ENCODE assay signal across 1 cellular context in the genomic region with DNA sequence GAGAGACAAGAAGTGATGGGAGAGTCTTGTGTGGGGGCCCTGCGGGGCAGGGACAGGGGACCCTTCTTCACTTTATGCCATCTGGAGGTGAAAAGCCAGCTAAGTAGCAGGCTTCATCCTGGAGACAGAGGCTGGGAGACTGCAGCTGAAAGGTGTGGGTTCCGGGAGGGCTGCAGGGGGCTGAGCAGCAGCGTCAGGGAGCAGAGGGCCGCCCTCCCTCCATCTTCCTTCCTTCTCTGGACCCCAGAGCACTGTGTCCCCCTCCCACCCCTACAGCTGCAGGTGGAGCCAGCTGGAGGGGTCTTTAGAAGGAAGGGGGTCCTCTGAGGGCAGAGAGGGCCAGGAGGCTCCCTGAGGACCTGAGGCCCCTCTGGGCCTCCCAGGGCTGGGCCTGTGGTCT.
TF ChIP-seq lines count a peak whose summit lies in the region.

No MANE protein-coding gene starts in this region.

TF ChIP-seq in WTC11, 78 proteins besides CTCF, POLR2A, EP300 and RAD21 (continued from another document):
- TF ChIP-seq, protein P1, sequence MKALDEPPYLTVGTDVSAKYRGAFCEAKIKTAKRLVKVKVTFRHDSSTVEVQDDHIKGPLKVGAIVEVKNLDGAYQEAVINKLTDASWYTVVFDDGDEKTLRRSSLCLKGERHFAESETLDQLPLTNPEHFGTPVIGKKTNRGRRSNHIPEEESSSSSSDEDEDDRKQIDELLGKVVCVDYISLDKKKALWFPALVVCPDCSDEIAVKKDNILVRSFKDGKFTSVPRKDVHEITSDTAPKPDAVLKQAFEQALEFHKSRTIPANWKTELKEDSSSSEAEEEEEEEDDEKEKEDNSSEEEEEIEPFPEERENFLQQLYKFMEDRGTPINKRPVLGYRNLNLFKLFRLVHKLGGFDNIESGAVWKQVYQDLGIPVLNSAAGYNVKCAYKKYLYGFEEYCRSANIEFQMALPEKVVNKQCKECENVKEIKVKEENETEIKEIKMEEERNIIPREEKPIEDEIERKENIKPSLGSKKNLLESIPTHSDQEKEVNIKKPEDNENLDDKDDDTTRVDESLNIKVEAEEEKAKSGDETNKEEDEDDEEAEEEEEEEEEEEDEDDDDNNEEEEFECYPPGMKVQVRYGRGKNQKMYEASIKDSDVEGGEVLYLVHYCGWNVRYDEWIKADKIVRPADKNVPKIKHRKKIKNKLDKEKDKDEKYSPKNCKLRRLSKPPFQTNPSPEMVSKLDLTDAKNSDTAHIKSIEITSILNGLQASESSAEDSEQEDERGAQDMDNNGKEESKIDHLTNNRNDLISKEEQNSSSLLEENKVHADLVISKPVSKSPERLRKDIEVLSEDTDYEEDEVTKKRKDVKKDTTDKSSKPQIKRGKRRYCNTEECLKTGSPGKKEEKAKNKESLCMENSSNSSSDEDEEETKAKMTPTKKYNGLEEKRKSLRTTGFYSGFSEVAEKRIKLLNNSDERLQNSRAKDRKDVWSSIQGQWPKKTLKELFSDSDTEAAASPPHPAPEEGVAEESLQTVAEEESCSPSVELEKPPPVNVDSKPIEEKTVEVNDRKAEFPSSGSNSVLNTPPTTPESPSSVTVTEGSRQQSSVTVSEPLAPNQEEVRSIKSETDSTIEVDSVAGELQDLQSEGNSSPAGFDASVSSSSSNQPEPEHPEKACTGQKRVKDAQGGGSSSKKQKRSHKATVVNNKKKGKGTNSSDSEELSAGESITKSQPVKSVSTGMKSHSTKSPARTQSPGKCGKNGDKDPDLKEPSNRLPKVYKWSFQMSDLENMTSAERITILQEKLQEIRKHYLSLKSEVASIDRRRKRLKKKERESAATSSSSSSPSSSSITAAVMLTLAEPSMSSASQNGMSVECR (CRISPR knock-in tag; IDR thresholded peaks at IDR 0.05; ENCODE audit: borderline replicate concordance), result no peak
- no peak for TF ChIP-seq ZNF423 (CRISPR knock-in tag; IDR thresholded peaks at IDR 0.05)
- no peak for TF ChIP-seq NFATC4 (CRISPR knock-in tag; IDR thresholded peaks at IDR 0.05)
- no peak for TF ChIP-seq RELA (CRISPR knock-in tag; IDR thresholded peaks at IDR 0.05; ENCODE audit: borderline replicate concordance)
- TF ChIP-seq FOXP1 (CRISPR knock-in tag; IDR thresholded peaks at IDR 0.05; ENCODE audit: borderline replicate concordance), result no peak
- no peak for TF ChIP-seq ZMAT4 (CRISPR knock-in tag; IDR thresholded peaks at IDR 0.05)
- TF ChIP-seq ZNF425 (CRISPR knock-in tag; conservative IDR thresholded peaks at IDR 0.05), result no peak
- no peak for TF ChIP-seq OVOL2 (CRISPR knock-in tag; IDR thresholded peaks at IDR 0.05; ENCODE audit: borderline replicate concordance)
- TF ChIP-seq GABPB1 (CRISPR knock-in tag; IDR thresholded peaks at IDR 0.05), result no peak
- TF ChIP-seq ZBTB43 (CRISPR knock-in tag; IDR thresholded peaks at IDR 0.05), result no peak
- TF ChIP-seq NR1H2 (CRISPR knock-in tag; IDR thresholded peaks at IDR 0.05), result no peak
- TF ChIP-seq MYBL2 (CRISPR knock-in tag; IDR thresholded peaks at IDR 0.05), result no peak
- TF ChIP-seq RORB (CRISPR knock-in tag; IDR thresholded peaks at IDR 0.05), result no peak
